In genomic region chr5:32601623-32602295, GRCh38 we compare ENCODE assay signal across 21 cellular contexts. TPM values are rescaled to one million over a fixed set of nuclear protein-coding genes. Genes with fewer than 3 reads are reported as not detected.
DNase-seq lines count a peak whose midpoint lies in the region; ATAC-seq and TF ChIP-seq lines count a peak whose summit lies in the region.
"Had no signal": no experiment of that assay in that cellular context is flagged by ENCODE, and none has a peak within 500 bp of the region (broad histone marks: within the 10 kb centered on the region; RNA-seq: fewer than 3 reads in every experiment).

No MANE protein-coding gene starts in this region.

- H2AK9ac ChIP-seq in IMR-90 (replicated peaks; ENCODE audit: low read depth, low read length, poor library complexity): no peak overlapping the region

- H4K5ac ChIP-seq in IMR-90 (ENCODE audit: low read depth, low read length): no peak overlapping the region

- ATAC-seq in IMR-90 (ENCODE audit: low read depth) (no peak), HG02588 (IDR thresholded peaks at IDR 0.05; ENCODE audit: unreplicated experiment) (no peak)
- no peak for ATAC-seq in central memory CD8-positive, alpha-beta T cell (replicated peaks; ENCODE audit: extremely low read depth, poor library complexity, severe bottlenecking)
- ATAC-seq: left lung, Panc1, upper lobe of right lung had no signal

- no peak overlapping the region for H3K56ac ChIP-seq in IMR-90 (ENCODE audit: extremely low read depth, insufficient read depth, low read length)

- no peak overlapping the region for H2BK120ac ChIP-seq in IMR-90 (ENCODE audit: low read depth, low read length)

- no peak for TF ChIP-seq RAD21 in IMR-90 (IDR thresholded peaks at IDR 0.05; ENCODE audit: low read length)

- H3K4me3 Mint-ChIP-seq in activated CD4-positive, alpha-beta T cell treated with anti-CD3 and anti-CD28 coated beads, Interleukin-2, amount 10 ng/mL, durations not matched to agents 24 days and 14 days: no peak overlapping the region
- H3K4me3 Mint-ChIP-seq in central memory CD8-positive, alpha-beta T cell: no peak overlapping the region
- peak overlapping the region; percentile 15 for H3K4me3 Mint-ChIP-seq in osteocyte (ENCODE audit: unreplicated experiment)

- H3K27me3 ChIP-seq in IMR-90 (ENCODE audit: control insufficient read depth, insufficient read depth, low read length) (no peaks in the 10 kb centered on the region), Karpas-422 (ENCODE audit: low read length) (no peaks in the 10 kb centered on the region)
- H3K27me3 ChIP-seq: BLaER1 treated with 17β-estradiol and CSF1 and Interleukin-3, amounts not matched to agents 10 nM and 100 nM; cardiac muscle cell; left lung; upper lobe of right lung had no signal

- no peaks in the 10 kb centered on the region for H3K79me2 ChIP-seq in Karpas-422 (ENCODE audit: low read length)

- H2AK5ac ChIP-seq in IMR-90 (ENCODE audit: low read depth, low read length): no peak overlapping the region

- no peaks in the 10 kb centered on the region for H3K27me3 Mint-ChIP-seq in activated CD4-positive, alpha-beta T cell treated with anti-CD3 and anti-CD28 coated beads, Interleukin-2, amount 10 ng/mL, durations not matched to agents 24 days and 14 days
- no peaks in the 10 kb centered on the region for H3K27me3 Mint-ChIP-seq in central memory CD8-positive, alpha-beta T cell
- H3K27me3 Mint-ChIP-seq in osteocyte (ENCODE audit: unreplicated experiment): no peaks in the 10 kb centered on the region

- H2BK20ac ChIP-seq in IMR-90 (ENCODE audit: low read depth, low read length): no peak overlapping the region

- H4K8ac ChIP-seq in IMR-90 (ENCODE audit: low read depth in 2 of 2, low read length in 2 of 2): no peak overlapping the region

- no peaks in the 10 kb centered on the region; the same call in 1 of the 2 replicates for H3K4me1 ChIP-seq in IMR-90 (ENCODE audit: control insufficient read depth, insufficient read depth, low read length)
- H3K4me1 ChIP-seq in Karpas-422 (ENCODE audit: low read length): no peaks in the 10 kb centered on the region

- H3K4ac ChIP-seq in IMR-90 (ENCODE audit: low read depth, low read length): no peak overlapping the region

- no peak for TF ChIP-seq POLR2A in IMR-90 (IDR thresholded peaks at IDR 0.05; ENCODE audit: low read depth, low read length)

- BruUV-seq in IMR-90 (replicated peaks; lab: Mats Ljungman, UMichigan): no TSS peak

- H3K27ac ChIP-seq in IMR-90 (ENCODE audit: insufficient read depth, low read length): no peak overlapping the region
- H3K27ac ChIP-seq in Karpas-422 (ENCODE audit: low read length): no peak overlapping the region
- H3K27ac ChIP-seq: BLaER1 treated with 17β-estradiol and CSF1 and Interleukin-3, amounts not matched to agents 10 nM and 100 nM; cardiac muscle cell; left lung; SK-N-MC; upper lobe of right lung had no signal

- POLR2A ChIA-PET in IMR-90 (lab: Charles Lee; ENCODE audit: unreplicated experiment): no interaction called here

- peaks cover 10 to 45% of the 10 kb centered on the region in 2 experiments for H3K79me1 ChIP-seq in IMR-90 (ENCODE audit: low read depth in 1 of 2, low read length in 2 of 2)

- H4K20me1 ChIP-seq in IMR-90 (ENCODE audit: insufficient read depth, low read length): peaks cover 21% of the 10 kb centered on the region; the same call in 1 of the 2 replicates
- no peaks in the 10 kb centered on the region for H4K20me1 ChIP-seq in Karpas-422 (ENCODE audit: insufficient read depth, low read depth, low read length)

- TF ChIP-seq CTCF in IMR-90 (conservative IDR thresholded peaks at IDR 0.05; ENCODE audit: low read depth, low read length): no peak
- no peak for TF ChIP-seq CTCF in osteocyte (IDR thresholded peaks at IDR 0.05)

- no peak overlapping the region for H3K18ac ChIP-seq in IMR-90 (ENCODE audit: low read depth, low read length)

- H3K36me3 ChIP-seq in IMR-90 (ENCODE audit: control insufficient read depth, insufficient read depth, low read length) (peaks cover 14% of the 10 kb centered on the region), Karpas-422 (ENCODE audit: insufficient read depth, low read length) (peaks cover 17% of the 10 kb centered on the region; the same call in 1 of the 2 replicates)

- H3K9me2 ChIP-seq in Karpas-422 (replicated peaks; ENCODE audit: insufficient read depth, low read length): no peaks in the 10 kb centered on the region

- H3K4me2 ChIP-seq in IMR-90 (ENCODE audit: low read depth, low read length) (no peak overlapping the region), Karpas-422 (ENCODE audit: low read depth, low read length, poor library complexity, severe bottlenecking) (no peak overlapping the region)
- H3K4me2 ChIP-seq: BLaER1 treated with 17β-estradiol and CSF1 and Interleukin-3, amounts not matched to agents 10 nM and 100 nM had no signal

- DNase-seq in activated CD4-positive, alpha-beta T cell treated with anti-CD3 and anti-CD28 coated beads, Interleukin-2, amount 10 ng/mL, durations not matched to agents 24 days and 14 days: no peak
- DNase-seq in activated CD4-positive, alpha-beta T cell treated with anti-CD3 and anti-CD28 coated beads for 4 hours: no peak
- DNase-seq in IMR-90 (no peak), osteocyte (ENCODE audit: extremely low spot score, unreplicated experiment) (no peak), H4 (ENCODE audit: low spot score) (no peak), Karpas-422 (no peak)
- no peak for DNase-seq in central memory CD8-positive, alpha-beta T cell (ENCODE audit: low spot score in 2 of 2)
- DNase-seq: activated effector memory CD4-positive, alpha-beta T cell treated with Interleukin-2 at 50 U/mL for 16 hours; DND-41; effector memory CD4-positive, alpha-beta T cell; Kasumi-1; left lung; NCI-H1417; posterior cingulate gyrus; small intestine; upper lobe of right lung had no signal

- peaks cover 67% of the 10 kb centered on the region for H3K36me3 Mint-ChIP-seq in activated CD4-positive, alpha-beta T cell treated with anti-CD3 and anti-CD28 coated beads, Interleukin-2, amount 10 ng/mL, durations not matched to agents 24 days and 14 days (ENCODE audit: low read depth)
- H3K36me3 Mint-ChIP-seq in central memory CD8-positive, alpha-beta T cell (ENCODE audit: insufficient read depth): peaks cover 79% of the 10 kb centered on the region
- H3K36me3 Mint-ChIP-seq in osteocyte (ENCODE audit: unreplicated experiment): peaks cover 48% of the 10 kb centered on the region

- H3K9me3 Mint-ChIP-seq in activated CD4-positive, alpha-beta T cell treated with anti-CD3 and anti-CD28 coated beads, Interleukin-2, amount 10 ng/mL, durations not matched to agents 24 days and 14 days: no peaks in the 10 kb centered on the region
- H3K9me3 Mint-ChIP-seq in central memory CD8-positive, alpha-beta T cell: no peaks in the 10 kb centered on the region
- no peaks in the 10 kb centered on the region for H3K9me3 Mint-ChIP-seq in osteocyte (ENCODE audit: unreplicated experiment)

- peak overlapping the region; percentile 17 for H3K27ac Mint-ChIP-seq in activated CD4-positive, alpha-beta T cell treated with anti-CD3 and anti-CD28 coated beads, Interleukin-2, amount 10 ng/mL, durations not matched to agents 24 days and 14 days
- H3K27ac Mint-ChIP-seq in central memory CD8-positive, alpha-beta T cell (ENCODE audit: low read depth): peak overlapping the region; percentile 80
- H3K27ac Mint-ChIP-seq in osteocyte (ENCODE audit: unreplicated experiment): peak overlapping the region; percentile 45

- no peak overlapping the region for H3K14ac ChIP-seq in IMR-90 (replicated peaks; ENCODE audit: low read depth, low read length)

- H2AFZ ChIP-seq in IMR-90 (replicated peaks; ENCODE audit: low read length, poor library complexity) (no peak overlapping the region), Karpas-422 (ENCODE audit: low read length) (no peak overlapping the region)

- no CpG with 5 or more reads among the region's 1 CpG for WGBS in IMR-90 (ENCODE audit: extremely low coverage in 2 of 2, insufficient read length in 1 of 2), 2 experiments

- no peaks in the 10 kb centered on the region for H3K9me1 ChIP-seq in IMR-90 (ENCODE audit: insufficient read depth, low read length)

- dilution Hi-C loops in IMR-90 (cut with HindIII; ENCODE audit: low sequenced_read_pairs, unreplicated experiment): no loop called here

- H3K4me3 ChIP-seq in IMR-90 (ENCODE audit: insufficient read depth, low read depth, low read length) (no peak overlapping the region), Karpas-422 (ENCODE audit: low read length) (no peak overlapping the region)
- H3K4me3 ChIP-seq: BLaER1 treated with 17β-estradiol and CSF1 and Interleukin-3, amounts not matched to agents 10 nM and 100 nM; cardiac muscle cell; left lung; SK-N-MC; upper lobe of right lung had no signal

- no peak overlapping the region for H4K91ac ChIP-seq in IMR-90 (ENCODE audit: insufficient read depth, low read depth, low read length)

- H3K9ac ChIP-seq in IMR-90 (ENCODE audit: low read depth, low read length) (no peak overlapping the region), Karpas-422 (ENCODE audit: low read length) (no peak overlapping the region)
- H3K9ac ChIP-seq: BLaER1 treated with 17β-estradiol and CSF1 and Interleukin-3, amounts not matched to agents 10 nM and 100 nM had no signal

- no peak overlapping the region for H3K23ac ChIP-seq in IMR-90 (ENCODE audit: low read depth, low read length)

- H3K9me3 ChIP-seq in IMR-90 (ENCODE audit: control insufficient read depth, insufficient read depth, low read length) (no peaks in the 10 kb centered on the region), Karpas-422 (ENCODE audit: low read length) (no peaks in the 10 kb centered on the region)
- H3K9me3 ChIP-seq: BLaER1 treated with 17β-estradiol and CSF1 and Interleukin-3, amounts not matched to agents 10 nM and 100 nM; left lung; upper lobe of right lung had no signal

- no peak overlapping the region for H2BK15ac ChIP-seq in IMR-90 (ENCODE audit: low read depth, low read length)

- CTCF ChIA-PET in IMR-90 (lab: Yijun Ruan, JAX): no interaction called here

- in situ Hi-C loops in IMR-90 (cut with MboI; ENCODE audit: low sequenced_read_pairs): no loop called here

- no peak overlapping the region for H2BK5ac ChIP-seq in IMR-90 (ENCODE audit: low read depth, low read length, poor library complexity, severe bottlenecking)

- intact Hi-C loops in activated CD4-positive, alpha-beta T cell treated with anti-CD3 and anti-CD28 coated beads, Interleukin-2, amount 10 ng/mL, durations not matched to agents 24 days and 14 days (cut with micrococcal nuclease): no loop called here
- intact Hi-C loops in IMR-90 (cut with micrococcal nuclease): no loop called here

- peaks cover 25% of the 10 kb centered on the region for H3K4me1 Mint-ChIP-seq in activated CD4-positive, alpha-beta T cell treated with anti-CD3 and anti-CD28 coated beads, Interleukin-2, amount 10 ng/mL, durations not matched to agents 24 days and 14 days
- H3K4me1 Mint-ChIP-seq in central memory CD8-positive, alpha-beta T cell: peaks cover 48% of the 10 kb centered on the region
- H3K4me1 Mint-ChIP-seq in osteocyte (ENCODE audit: unreplicated experiment): peaks cover 44% of the 10 kb centered on the region

RNA-seq across cellular contexts. Expression of gene SUB1, which starts 16.4 kb away (rescaled TPM):
- total RNA-seq in activated CD4-positive, alpha-beta T cell treated with anti-CD3 and anti-CD28 coated beads, Interleukin-2, amount 10 ng/mL, durations not matched to agents 24 days and 14 days: 403 and 404 TPM in 2 replicates
- total RNA-seq in IMR-90 (2012; rRNA removed): 19.5 and 90.5 TPM in 2 replicates
- 117 and 155 TPM in 2 replicates for polyA plus RNA-seq in IMR-90 (2012; rRNA removed)
- 3.1 and 6.0 TPM in 2 replicates for polyA plus RNA-seq in IMR-90 (2012; cell fraction: cytosol; rRNA removed)
- 4.2 and 27.6 TPM in 2 replicates for polyA plus RNA-seq in IMR-90 (2012; cell fraction: nucleus; rRNA removed; ENCODE audit: low replicate concordance)
- 191 and 202 TPM in 2 replicates for total RNA-seq in osteocyte
- total RNA-seq in H4 (2014; rRNA removed; shearing (Covaris generic)): 536 and 602 TPM in 2 replicates
- total RNA-seq in Karpas-422 (2014; rRNA removed; shearing (Covaris generic); ENCODE audit: low replicate concordance): 34.0 and 75.0 TPM in 2 replicates

Comparison
In these comparisons a context has a peak if more than half of its experiments do, and no peak if none do; other contexts are left out.
1. H3K27ac Mint-ChIP-seq: peak in every context shown above with its lines; median percentile 80 in central memory CD8-positive, alpha-beta T cell; 45 in osteocyte; 17 in activated CD4-positive, alpha-beta T cell treated with anti-CD3 and anti-CD28 coated beads, Interleukin-2, amount 10 ng/mL, durations not matched to agents 24 days and 14 days.